ENCODE assay signal across 19 cellular contexts in the genomic region with DNA sequence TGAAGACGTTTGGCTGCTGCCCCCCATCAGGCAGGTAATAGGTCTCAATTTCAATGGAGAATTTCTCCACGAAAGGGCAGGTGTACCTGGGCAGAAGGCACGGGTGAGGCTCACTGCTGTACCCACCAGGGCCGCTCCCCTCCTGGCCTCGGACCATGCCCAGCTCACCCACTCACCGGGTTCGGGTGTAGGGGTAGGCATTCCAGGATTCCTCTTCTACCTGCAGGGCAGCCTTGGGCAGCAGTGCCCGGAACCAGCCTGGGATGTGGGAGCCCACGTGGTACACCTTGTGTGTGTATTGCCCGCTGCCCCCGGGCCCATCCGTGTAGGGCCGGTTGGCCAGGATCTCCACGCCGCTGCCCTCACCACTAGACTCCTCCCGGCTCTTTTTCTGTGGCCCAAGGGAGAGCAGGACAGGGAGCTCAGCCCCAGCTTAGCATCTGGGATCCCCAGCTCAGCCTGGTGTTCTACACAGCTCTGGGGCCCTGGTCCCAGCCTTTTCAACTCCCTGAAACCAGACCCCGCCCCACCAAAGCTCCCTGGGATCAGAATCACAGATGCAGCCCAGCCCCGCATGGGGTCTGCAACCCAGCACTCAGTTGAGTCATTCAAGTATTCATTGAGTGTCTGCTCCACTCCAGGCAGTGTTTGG. TPM values are rescaled to one million over a fixed set of nuclear protein-coding genes. Genes with fewer than 3 reads are reported as not detected.
A peak's percentile ranks its signal among the peaks of the same experiment; 100 is the strongest.
DNase-seq lines count a peak whose midpoint lies in the region; ATAC-seq and TF ChIP-seq lines count a peak whose summit lies in the region.
"Had no signal": no experiment of that assay in that cellular context is flagged by ENCODE, and none has a peak within 500 bp of the region (broad histone marks: within the 10 kb centered on the region; RNA-seq: fewer than 3 reads in every experiment).

No MANE protein-coding gene starts in this region.

- H3K4me1 Mint-ChIP-seq in activated T-cell treated with anti-CD3 and anti-CD28 coated beads, Interleukin-2, amount 50 U/mL, for 72 hours (ENCODE audit: low read depth) = peaks cover 39% of the 10 kb centered on the region
- H3K4me1 Mint-ChIP-seq in activated CD4-positive, alpha-beta memory T cell treated with anti-CD3 and anti-CD28 coated beads for 36 hours (ENCODE audit: low read depth) = peaks cover 44% of the 10 kb centered on the region
- H3K4me1 Mint-ChIP-seq in glutamatergic neuron (ENCODE audit: low read depth, unreplicated experiment) = peaks cover 7% of the 10 kb centered on the region
- H3K4me1 Mint-ChIP-seq in stimulated activated memory B cell treated with anti-CD40 and anti-IgM and Interleukin-4, amounts not matched to agents 10 μg/mL and 1 μg/mL and 100 μg/mL, for 72 hours = peaks cover 53% of the 10 kb centered on the region

- H3K9me3 Mint-ChIP-seq in activated T-cell treated with anti-CD3 and anti-CD28 coated beads, Interleukin-2, amount 50 U/mL, for 72 hours = peaks cover 0 to 2% of the 10 kb centered on the region in 2 donors
- H3K9me3 Mint-ChIP-seq in activated CD4-positive, alpha-beta memory T cell treated with anti-CD3 and anti-CD28 coated beads for 36 hours = no peaks in the 10 kb centered on the region
- peaks cover 6% of the 10 kb centered on the region for H3K9me3 Mint-ChIP-seq in glutamatergic neuron (ENCODE audit: unreplicated experiment)
- no peaks in the 10 kb centered on the region for H3K9me3 Mint-ChIP-seq in stimulated activated memory B cell treated with anti-CD40 and anti-IgM and Interleukin-4, amounts not matched to agents 10 μg/mL and 1 μg/mL and 100 μg/mL, for 72 hours

- no peaks in the 10 kb centered on the region for H3K27me3 Mint-ChIP-seq in activated T-cell treated with anti-CD3 and anti-CD28 coated beads, Interleukin-2, amount 50 U/mL, for 72 hours (ENCODE audit: low read depth)
- no peaks in the 10 kb centered on the region for H3K27me3 Mint-ChIP-seq in activated CD4-positive, alpha-beta memory T cell treated with anti-CD3 and anti-CD28 coated beads for 36 hours
- peaks cover 11% of the 10 kb centered on the region for H3K27me3 Mint-ChIP-seq in glutamatergic neuron (ENCODE audit: unreplicated experiment)
- no peaks in the 10 kb centered on the region for H3K27me3 Mint-ChIP-seq in stimulated activated memory B cell treated with anti-CD40 and anti-IgM and Interleukin-4, amounts not matched to agents 10 μg/mL and 1 μg/mL and 100 μg/mL, for 72 hours

- POLR2A ChIA-PET in activated CD4-positive, alpha-beta memory T cell treated with anti-CD3 and anti-CD28 coated beads for 36 hours (lab: Charles Lee) = no interaction called here

- CTCF ChIA-PET in activated CD4-positive, alpha-beta memory T cell treated with anti-CD3 and anti-CD28 coated beads for 36 hours (lab: Charles Lee) = no interaction called here

- no peak for DNase-seq in activated T-cell treated with anti-CD3 and anti-CD28 coated beads, Interleukin-2, amount 50 U/mL, for 72 hours
- no peak for DNase-seq in activated T-cell treated with anti-CD3 and anti-CD28 coated beads, Interleukin-2, amount 50 U/mL, for 1 hour
- DNase-seq in activated CD4-positive, alpha-beta memory T cell treated with anti-CD3 and anti-CD28 coated beads for 36 hours = no peak
- no peak for DNase-seq in glutamatergic neuron
- DNase-seq in NCI-H82 treated with DMSO at 0.1 percent for 48 hours (lab: John Stamatoyannopoulos, UW; ENCODE audit: unreplicated experiment) = no peak
- DNase-seq in NCI-H524 treated with DMSO at 0.1 percent for 48 hours (lab: John Stamatoyannopoulos, UW) = no peak
- DNase-seq: activated effector memory CD4-positive, alpha-beta T cell treated with anti-CD3 and anti-CD28 coated beads, Interleukin-2, amount 50 U/mL, for 16 hours; NCI-H2029 treated with DMSO at 0.1 percent for 48 hours; PC-9; sigmoid colon; stimulated activated CD4-positive, alpha-beta T cell treated with anti-CD3 and anti-CD28 coated beads, Interleukin-2, amount 100 ng/mL, for 48 hours; stimulated activated CD8-positive, alpha-beta memory T cell treated with anti-CD3 and anti-CD28 coated beads, Interleukin-4, amount 100 ng/mL, for 48 hours; transverse colon had no signal

- H3K27ac Mint-ChIP-seq in activated T-cell treated with anti-CD3 and anti-CD28 coated beads, Interleukin-2, amount 50 U/mL, for 72 hours = peak overlapping the region; percentile 20
- no peak overlapping the region for H3K27ac Mint-ChIP-seq in activated CD4-positive, alpha-beta memory T cell treated with anti-CD3 and anti-CD28 coated beads for 36 hours
- no peak overlapping the region for H3K27ac Mint-ChIP-seq in glutamatergic neuron (ENCODE audit: unreplicated experiment)
- no peak overlapping the region for H3K27ac Mint-ChIP-seq in stimulated activated memory B cell treated with anti-CD40 and anti-IgM and Interleukin-4, amounts not matched to agents 10 μg/mL and 1 μg/mL and 100 μg/mL, for 72 hours

- intact Hi-C loops in activated CD4-positive, alpha-beta memory T cell treated with anti-CD3 and anti-CD28 coated beads for 36 hours (cut with micrococcal nuclease) = no loop called here

- H3K4me3 Mint-ChIP-seq in activated T-cell treated with anti-CD3 and anti-CD28 coated beads, Interleukin-2, amount 50 U/mL, for 72 hours = peak overlapping the region; percentile 57 to 80
- peak overlapping the region; percentile 68 for H3K4me3 Mint-ChIP-seq in activated CD4-positive, alpha-beta memory T cell treated with anti-CD3 and anti-CD28 coated beads for 36 hours
- peak overlapping the region; percentile 79 for H3K4me3 Mint-ChIP-seq in glutamatergic neuron (ENCODE audit: unreplicated experiment)
- H3K4me3 Mint-ChIP-seq in stimulated activated memory B cell treated with anti-CD40 and anti-IgM and Interleukin-4, amounts not matched to agents 10 μg/mL and 1 μg/mL and 100 μg/mL, for 72 hours = peak overlapping the region; percentile 66

- no peak for TF ChIP-seq CTCF in glutamatergic neuron (IDR thresholded peaks at IDR 0.05; ENCODE audit: partially characterized antibody, unreplicated experiment)

- ATAC-seq in activated T-cell treated with anti-CD3 and anti-CD28 coated beads, Interleukin-2, amount 50 U/mL, for 72 hours (replicated peaks in 1 of 2) = no peak
- ATAC-seq in stimulated activated memory B cell treated with anti-CD40 and anti-IgM and Interleukin-4, amounts not matched to agents 10 μg/mL and 1 μg/mL and 100 μg/mL, for 72 hours = no peak
- ATAC-seq in HG03342 (IDR thresholded peaks at IDR 0.05; ENCODE audit: unreplicated experiment) = no peak
- ATAC-seq: left lobe of liver, SK-N-SH treated with all-trans-retinoic acid at 6 μM for 48 hours had no signal

- peaks cover 13 to 14% of the 10 kb centered on the region in 2 donors for H3K36me3 Mint-ChIP-seq in activated T-cell treated with anti-CD3 and anti-CD28 coated beads, Interleukin-2, amount 50 U/mL, for 72 hours (ENCODE audit: insufficient read depth in 2 of 2)
- H3K36me3 Mint-ChIP-seq in activated CD4-positive, alpha-beta memory T cell treated with anti-CD3 and anti-CD28 coated beads for 36 hours = peaks cover 46% of the 10 kb centered on the region
- no peaks in the 10 kb centered on the region for H3K36me3 Mint-ChIP-seq in glutamatergic neuron (ENCODE audit: unreplicated experiment)
- peaks cover 41% of the 10 kb centered on the region for H3K36me3 Mint-ChIP-seq in stimulated activated memory B cell treated with anti-CD40 and anti-IgM and Interleukin-4, amounts not matched to agents 10 μg/mL and 1 μg/mL and 100 μg/mL, for 72 hours

RNA-seq across cellular contexts. Expression of a gene that starts 2.7 kb away (rescaled TPM):
- 100 to 1,000 TPM in 1 of 2 donors, 10 to 100 TPM in 1; 94.3 to 118 TPM for total RNA-seq in activated T-cell treated with anti-CD3 and anti-CD28 coated beads, Interleukin-2, amount 50 U/mL, for 72 hours
- 100 to 1,000 TPM; 139 to 143 TPM for total RNA-seq in activated CD4-positive, alpha-beta memory T cell treated with anti-CD3 and anti-CD28 coated beads for 36 hours
- 25.6 TPM for total RNA-seq in glutamatergic neuron (ENCODE audit: unreplicated experiment)

RNA-seq across cellular contexts. Expression of a gene that starts 5.5 kb away (rescaled TPM):
- total RNA-seq in activated T-cell treated with anti-CD3 and anti-CD28 coated beads, Interleukin-2, amount 50 U/mL, for 72 hours = 100 to 1,000 TPM; 103 to 137 TPM
- 10 to 100 TPM; 82.7 to 84.7 TPM for total RNA-seq in activated CD4-positive, alpha-beta memory T cell treated with anti-CD3 and anti-CD28 coated beads for 36 hours
- 21.9 TPM for total RNA-seq in glutamatergic neuron (ENCODE audit: unreplicated experiment)

RNA-seq across cellular contexts. Expression of a gene that starts 19.6 kb away (rescaled TPM):
- 100 to 1,000 TPM; 172 to 184 TPM for total RNA-seq in activated T-cell treated with anti-CD3 and anti-CD28 coated beads, Interleukin-2, amount 50 U/mL, for 72 hours
- 100 to 1,000 TPM; 160 to 169 TPM for total RNA-seq in activated CD4-positive, alpha-beta memory T cell treated with anti-CD3 and anti-CD28 coated beads for 36 hours
- 43.0 TPM for total RNA-seq in glutamatergic neuron (ENCODE audit: unreplicated experiment)

RNA-seq across cellular contexts. Expression of a gene that starts 20.8 kb away (rescaled TPM):
- total RNA-seq in activated T-cell treated with anti-CD3 and anti-CD28 coated beads, Interleukin-2, amount 50 U/mL, for 72 hours = not detected
- total RNA-seq in activated CD4-positive, alpha-beta memory T cell treated with anti-CD3 and anti-CD28 coated beads for 36 hours = not detected
- total RNA-seq in glutamatergic neuron (ENCODE audit: unreplicated experiment) = not detected
- total RNA-seq: bronchial epithelial cell, left lobe of liver, myocyte, PC-9, sigmoid colon, transverse colon had no signal

RNA-seq across cellular contexts. Expression of a gene that starts 33.4 kb away (rescaled TPM):
- 10 to 100 TPM; 53.2 to 59.7 TPM for total RNA-seq in activated T-cell treated with anti-CD3 and anti-CD28 coated beads, Interleukin-2, amount 50 U/mL, for 72 hours
- 10 to 100 TPM; 68.2 to 75.2 TPM for total RNA-seq in activated CD4-positive, alpha-beta memory T cell treated with anti-CD3 and anti-CD28 coated beads for 36 hours
- total RNA-seq in glutamatergic neuron (ENCODE audit: unreplicated experiment) = 41.9 TPM
